In genomic region chr3:141529256-141530132, GRCh38 we compare ENCODE assay signal across 11 cellular contexts. TPM values are rescaled to one million over a fixed set of nuclear protein-coding genes. Genes with fewer than 3 reads are reported as not detected.
A peak's percentile ranks its signal among the peaks of the same experiment; 100 is the strongest.
DNase-seq lines count a peak whose midpoint lies in the region; ATAC-seq, FAIRE-seq and TF ChIP-seq lines count a peak whose summit lies in the region.
"Had no signal": no experiment of that assay in that cellular context is flagged by ENCODE, and none has a peak within 500 bp of the region (broad histone marks: within the 10 kb centered on the region; RNA-seq: fewer than 3 reads in every experiment).

No MANE protein-coding gene starts in this region.

- TF ChIP-seq CTCF in keratinocyte (optimal IDR thresholded peaks at IDR 0.05 in 1 of 3, IDR thresholded peaks at IDR 0.05 in 1 of 3, conservative IDR thresholded peaks at IDR 0.05 in 1 of 3; ENCODE audit: extremely low read depth in 1 of 3, insufficient read depth in 2 of 3, low read length in 3 of 3) (no peak), Calu3 (IDR thresholded peaks at IDR 0.05; ENCODE audit: unreplicated experiment) (no peak)

- peaks cover 72% of the 10 kb centered on the region for H3K36me3 Mint-ChIP-seq in activated T-cell treated with anti-CD3 and anti-CD28 coated beads, Interleukin-2, amount 50 U/mL, for 24 hours (ENCODE audit: low read depth)
- H3K36me3 Mint-ChIP-seq in activated T-helper 2 cell treated with anti-CD3 and anti-CD28 coated beads, Interferon-gamma antibody, Interleukin-2, Interleukin-4, amounts not matched to agents 10 μg/mL and 5 μg/mL and 100 μg/mL, durations not matched to agents 14 hours and 24 hours and 36 hours (ENCODE audit: low read depth) = peaks cover 61% of the 10 kb centered on the region
- H3K36me3 Mint-ChIP-seq in Calu3 (ENCODE audit: insufficient read depth, unreplicated experiment) = peaks cover 6% of the 10 kb centered on the region

- H3K4me3 ChIP-seq in keratinocyte (ENCODE audit: control insufficient read depth in 2 of 3, extremely low read depth in 1 of 3, insufficient read depth in 2 of 3, low read depth in 1 of 3, low read length in 3 of 3) (peak overlapping the region in 2 of 3 experiments; percentile 26 to 53), subcutaneous abdominal adipose tissue (ENCODE audit: low read depth in 1 of 5, low read length in 5 of 5) (no peak overlapping the region)
- H3K4me3 ChIP-seq: pancreas had no signal

- intact Hi-C loops in activated T-helper 2 cell treated with anti-CD3 and anti-CD28 coated beads, Interferon-gamma antibody, Interleukin-2, Interleukin-4, amounts not matched to agents 10 μg/mL and 5 μg/mL and 100 μg/mL, durations not matched to agents 14 hours and 24 hours and 36 hours (cut with micrococcal nuclease) = loop anchor here (1.0 kb wide), 2 partner anchors 13 to 30 kb away; no protein-coding TSS in a partner anchor
- intact Hi-C loops in Calu3 (cut with micrococcal nuclease; ENCODE audit: unreplicated experiment) = no loop called here

- H3K79me2 ChIP-seq in keratinocyte (ENCODE audit: control insufficient read depth, insufficient read depth, low read length) = peaks cover 13% of the 10 kb centered on the region

- H3K9me3 Mint-ChIP-seq in activated T-cell treated with anti-CD3 and anti-CD28 coated beads, Interleukin-2, amount 50 U/mL, for 24 hours = peaks cover 3% of the 10 kb centered on the region
- H3K9me3 Mint-ChIP-seq in activated T-helper 2 cell treated with anti-CD3 and anti-CD28 coated beads, Interferon-gamma antibody, Interleukin-2, Interleukin-4, amounts not matched to agents 10 μg/mL and 5 μg/mL and 100 μg/mL, durations not matched to agents 14 hours and 24 hours and 36 hours = no peaks in the 10 kb centered on the region
- no peaks in the 10 kb centered on the region for H3K9me3 Mint-ChIP-seq in Calu3 (ENCODE audit: low read depth, unreplicated experiment)

- peak overlapping the region; percentile 62 for H3K9ac ChIP-seq in keratinocyte (ENCODE audit: control insufficient read depth, extremely low read depth, insufficient read depth, low read length)
- H3K9ac ChIP-seq in subcutaneous abdominal adipose tissue (ENCODE audit: low read length in 5 of 5) = peak overlapping the region in 3 of 5 donors; percentile 13 to 39 (median 15)

- H3K27me3 Mint-ChIP-seq in activated T-cell treated with anti-CD3 and anti-CD28 coated beads, Interleukin-2, amount 50 U/mL, for 24 hours = no peaks in the 10 kb centered on the region
- no peaks in the 10 kb centered on the region for H3K27me3 Mint-ChIP-seq in activated T-helper 2 cell treated with anti-CD3 and anti-CD28 coated beads, Interferon-gamma antibody, Interleukin-2, Interleukin-4, amounts not matched to agents 10 μg/mL and 5 μg/mL and 100 μg/mL, durations not matched to agents 14 hours and 24 hours and 36 hours (ENCODE audit: low read depth)
- no peaks in the 10 kb centered on the region for H3K27me3 Mint-ChIP-seq in Calu3 (ENCODE audit: unreplicated experiment)

- peak overlapping the region; percentile 51 for H3K4me3 Mint-ChIP-seq in activated T-cell treated with anti-CD3 and anti-CD28 coated beads, Interleukin-2, amount 50 U/mL, for 24 hours
- H3K4me3 Mint-ChIP-seq in activated T-helper 2 cell treated with anti-CD3 and anti-CD28 coated beads, Interferon-gamma antibody, Interleukin-2, Interleukin-4, amounts not matched to agents 10 μg/mL and 5 μg/mL and 100 μg/mL, durations not matched to agents 14 hours and 24 hours and 36 hours (ENCODE audit: low read depth) = no peak overlapping the region
- no peak overlapping the region for H3K4me3 Mint-ChIP-seq in Calu3 (ENCODE audit: low read depth, unreplicated experiment)

- no TSS peak for BruUV-seq in Calu3 (replicated peaks; lab: Mats Ljungman, UMichigan)

- peaks cover 34% of the 10 kb centered on the region for H3K4me1 ChIP-seq in keratinocyte (ENCODE audit: control insufficient read depth, extremely low read depth, insufficient read depth, low read length)
- peaks cover 0 to 32% (median 26%) of the 10 kb centered on the region in 5 donors for H3K4me1 ChIP-seq in subcutaneous abdominal adipose tissue (ENCODE audit: control insufficient read depth in 5 of 5, insufficient read depth in 5 of 5, low read length in 5 of 5)

- H3K9me1 ChIP-seq in keratinocyte (ENCODE audit: control insufficient read depth, extremely low read depth, insufficient read depth, low read length) = no peaks in the 10 kb centered on the region

- no peaks in the 10 kb centered on the region for H3K27me3 ChIP-seq in keratinocyte (ENCODE audit: control insufficient read depth, extremely low read depth, insufficient read depth, low read length)
- H3K27me3 ChIP-seq in subcutaneous abdominal adipose tissue (ENCODE audit: control insufficient read depth in 5 of 5, insufficient read depth in 4 of 5, low read length in 5 of 5) = no peaks in the 10 kb centered on the region
- H3K27me3 ChIP-seq: pancreas had no signal

- peak overlapping the region; percentile 86 for H3K4me2 ChIP-seq in keratinocyte (ENCODE audit: control insufficient read depth, extremely low read depth, insufficient read depth, low read depth, low read length)

- no peak overlapping the region for H2AFZ ChIP-seq in keratinocyte (ENCODE audit: control insufficient read depth, low read length)

- H3K36me3 ChIP-seq in keratinocyte (ENCODE audit: control insufficient read depth in 2 of 2, extremely low read depth in 1 of 2, insufficient read depth in 2 of 2, low read length in 2 of 2) (peaks cover 0 to 2% of the 10 kb centered on the region in 2 experiments), subcutaneous abdominal adipose tissue (ENCODE audit: control insufficient read depth in 5 of 5, insufficient read depth in 5 of 5, low read length in 5 of 5) (no peaks in the 10 kb centered on the region)
- H3K36me3 ChIP-seq: pancreas had no signal

- FAIRE-seq in keratinocyte (lab: Jason Lieb, UNC) = peak; percentile 44
- FAIRE-seq: pancreas had no signal

- H3K27ac ChIP-seq in keratinocyte (ENCODE audit: control insufficient read depth, insufficient read depth, low read length) = peak overlapping the region; percentile 80
- peak overlapping the region; percentile 82 for H3K27ac ChIP-seq in subcutaneous abdominal adipose tissue (ENCODE audit: low read depth, low read length)
- H3K27ac ChIP-seq: pancreas had no signal

- H3K4me1 Mint-ChIP-seq in activated T-cell treated with anti-CD3 and anti-CD28 coated beads, Interleukin-2, amount 50 U/mL, for 24 hours (ENCODE audit: low read depth) = peaks cover 82% of the 10 kb centered on the region
- H3K4me1 Mint-ChIP-seq in activated T-helper 2 cell treated with anti-CD3 and anti-CD28 coated beads, Interferon-gamma antibody, Interleukin-2, Interleukin-4, amounts not matched to agents 10 μg/mL and 5 μg/mL and 100 μg/mL, durations not matched to agents 14 hours and 24 hours and 36 hours (ENCODE audit: low read depth) = peaks cover 36% of the 10 kb centered on the region
- peaks cover 27% of the 10 kb centered on the region for H3K4me1 Mint-ChIP-seq in Calu3 (ENCODE audit: low read depth, unreplicated experiment)

- CTCF ChIA-PET in Calu3 (lab: Charles Lee) = no interaction called here

- ATAC-seq in GM21576 (IDR thresholded peaks at IDR 0.05; ENCODE audit: unreplicated experiment) (no peak), HG02981 (IDR thresholded peaks at IDR 0.05; ENCODE audit: unreplicated experiment) (no peak)
- ATAC-seq: pancreas had no signal

- H3K9me3 ChIP-seq in keratinocyte (ENCODE audit: control insufficient read depth, low read depth, low read length) = no peaks in the 10 kb centered on the region
- H3K9me3 ChIP-seq in subcutaneous abdominal adipose tissue (ENCODE audit: control insufficient read depth in 5 of 5, low read length in 5 of 5) = no peaks in the 10 kb centered on the region
- H3K9me3 ChIP-seq: pancreas had no signal

- dilution Hi-C loops in keratinocyte (cut with MboI; ENCODE audit: extremely low pct_ligation_motif_present, low sequenced_read_pairs) = no loop called here

- peak overlapping the region; percentile 92 for H3K27ac Mint-ChIP-seq in activated T-cell treated with anti-CD3 and anti-CD28 coated beads, Interleukin-2, amount 50 U/mL, for 24 hours
- H3K27ac Mint-ChIP-seq in activated T-helper 2 cell treated with anti-CD3 and anti-CD28 coated beads, Interferon-gamma antibody, Interleukin-2, Interleukin-4, amounts not matched to agents 10 μg/mL and 5 μg/mL and 100 μg/mL, durations not matched to agents 14 hours and 24 hours and 36 hours = peak overlapping the region; percentile 44
- H3K27ac Mint-ChIP-seq in Calu3 (ENCODE audit: unreplicated experiment) = no peak overlapping the region

- no peak for DNase-seq in activated T-cell treated with anti-CD3 and anti-CD28 coated beads, Interleukin-2, amount 50 U/mL, for 24 hours
- no peak for DNase-seq in activated T-cell treated with anti-CD3 and anti-CD28 coated beads, Interleukin-2, amount 50 U/mL, for 48 hours
- no peak for DNase-seq in activated T-helper 2 cell treated with anti-CD3 and anti-CD28 coated beads, Interferon-gamma antibody, Interleukin-2, Interleukin-4, amounts not matched to agents 10 μg/mL and 5 μg/mL and 100 μg/mL, durations not matched to agents 14 hours and 24 hours and 36 hours (ENCODE audit: low spot score)
- DNase-seq in keratinocyte (ENCODE audit: low read depth, low spot score) (no peak), Calu3 (no peak)
- DNase-seq: activated CD4-positive, alpha-beta T cell treated with anti-CD3 and anti-CD28 coated beads, Interleukin-2, amount 50 U/mL, for 4 hours; cortex of kidney; pancreas had no signal

- no peaks in the 10 kb centered on the region for H4K20me1 ChIP-seq in keratinocyte (ENCODE audit: control insufficient read depth, extremely low read depth, insufficient read depth, low read length)

RNA-seq across cellular contexts. Expression of gene RASA2, which starts 42.7 kb away (rescaled TPM):
- total RNA-seq in activated T-helper 2 cell treated with anti-CD3 and anti-CD28 coated beads, Interferon-gamma antibody, Interleukin-2, Interleukin-4, amounts not matched to agents 10 μg/mL and 5 μg/mL and 100 μg/mL, durations not matched to agents 14 hours and 24 hours and 36 hours = 30.0 and 34.5 TPM in 2 replicates
- 5.1 to 10.3 TPM (median 6.3 TPM) in 3 replicates for polyA plus RNA-seq in keratinocyte
- polyA plus RNA-seq in keratinocyte (2011; ENCODE audit: low read depth) = 14.7 TPM
- 3.3 and 6.7 TPM in 2 replicates for polyA plus RNA-seq in keratinocyte (2011; cell fraction: cytosol; rRNA removed)
- polyA plus RNA-seq in keratinocyte (2011; cell fraction: nucleus; rRNA removed) = 11.3 and 16.1 TPM in 2 replicates
- 5.1 and 7.1 TPM in 2 replicates for polyA plus RNA-seq in keratinocyte (2012; ENCODE audit: low replicate concordance)
- 1.0 to 17.8 TPM (median 9.4 TPM) in 3 replicates for polyA minus RNA-seq in keratinocyte
- 7.5 TPM for polyA minus RNA-seq in keratinocyte (2011; cell fraction: cytosol; rRNA and poly(A)+ RNA removed)
- polyA minus RNA-seq in keratinocyte (2011; cell fraction: nucleus; rRNA and poly(A)+ RNA removed) = 7.9 and 25.2 TPM in 2 replicates
- 29.2 and 37.4 TPM in 2 replicates for total RNA-seq in Calu3 (2022)

Comparison
In these comparisons a context has a peak if more than half of its experiments do, and no peak if none do; other contexts are left out.
1. H3K4me3 ChIP-seq: peak in keratinocyte (2 of 3); none in subcutaneous abdominal adipose tissue (0 of 5).